ENCODE assay signal across 9 cellular contexts in the genomic region with DNA sequence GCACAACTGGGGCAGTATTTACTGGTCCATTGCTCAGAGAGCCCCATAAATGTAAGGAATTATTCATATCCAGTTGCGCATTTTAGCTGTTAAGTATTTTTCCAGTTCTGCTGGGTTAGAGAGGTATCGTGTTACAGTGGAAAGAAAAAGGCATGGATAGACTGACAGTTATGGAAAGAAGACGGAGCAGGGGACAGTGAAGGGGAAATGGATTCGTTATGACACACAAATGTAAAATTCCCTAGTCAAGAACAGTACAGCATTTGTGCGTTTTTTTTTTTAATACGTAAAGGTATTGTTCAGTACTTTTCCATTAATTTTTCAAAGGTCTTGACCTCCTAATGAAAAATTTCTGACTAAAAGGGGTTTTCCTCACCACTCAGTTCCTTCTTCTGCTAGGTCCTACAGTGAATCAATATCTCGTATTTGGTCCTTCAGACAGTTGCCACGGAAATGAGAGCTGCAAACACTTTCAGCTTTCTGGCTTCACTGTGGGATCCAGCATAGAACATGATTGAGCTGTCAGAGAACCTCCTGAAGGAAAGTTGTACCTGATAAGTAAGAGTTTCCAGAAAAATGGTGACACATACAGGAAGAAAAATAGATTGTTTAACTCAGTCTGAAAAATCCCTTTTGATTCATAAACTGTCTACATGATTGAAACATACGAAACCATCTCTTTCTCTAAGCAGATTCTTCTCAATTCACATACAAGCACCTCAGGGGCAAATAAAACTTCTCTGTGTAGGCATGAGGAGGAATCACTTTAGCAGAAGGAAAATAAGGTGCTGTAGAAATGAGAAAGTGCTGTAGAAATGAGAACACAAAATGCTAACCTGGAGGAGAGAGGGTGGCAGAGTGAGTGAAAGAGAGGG. TPM values are rescaled to one million over a fixed set of nuclear protein-coding genes. Genes with fewer than 3 reads are reported as not detected.
A peak's percentile ranks its signal among the peaks of the same experiment; 100 is the strongest.
DNase-seq lines count a peak whose midpoint lies in the region; ATAC-seq and TF ChIP-seq lines count a peak whose summit lies in the region.
"Had no signal": no experiment of that assay in that cellular context is flagged by ENCODE, and none has a peak within 500 bp of the region (broad histone marks: within the 10 kb centered on the region; RNA-seq: fewer than 3 reads in every experiment).

No MANE protein-coding gene starts in this region.

- no peaks in the 10 kb centered on the region for H3K9me3 ChIP-seq in smooth muscle cell (replicated peaks; ENCODE audit: low read depth)

- H3K36me3 Mint-ChIP-seq in activated T-cell treated with anti-CD3 and anti-CD28 coated beads, Interleukin-2, amount 50 U/mL, for 24 hours (ENCODE audit: low read depth) = no peaks in the 10 kb centered on the region
- peaks cover 17% of the 10 kb centered on the region for H3K36me3 Mint-ChIP-seq in activated T-helper 1 cell treated with anti-CD3 and anti-CD28 coated beads, Interleukin-12 subunit alpha, Interleukin-12 subunit beta, Interleukin-2, Interleukin-4 antibody, amounts not matched to agents 30 ng/mL and 10 ng/mL and 1 ng/mL, durations not matched to agents 14 hours and 24 hours and 36 hours (ENCODE audit: low read depth)

- peak overlapping the region; percentile 3 for H3K27ac ChIP-seq in smooth muscle cell (ENCODE audit: low read depth)

- no peaks in the 10 kb centered on the region for H3K27me3 ChIP-seq in smooth muscle cell (ENCODE audit: low read depth)

- peak overlapping the region; percentile 6 for H2AFZ ChIP-seq in smooth muscle cell (ENCODE audit: low read depth)

- H3K79me2 ChIP-seq in smooth muscle cell (ENCODE audit: low read depth) = no peaks in the 10 kb centered on the region

- H4K20me1 ChIP-seq in smooth muscle cell (ENCODE audit: low read depth) = no peaks in the 10 kb centered on the region

- intact Hi-C loops in activated T-helper 1 cell treated with anti-CD3 and anti-CD28 coated beads, Interleukin-12 subunit alpha, Interleukin-12 subunit beta, Interleukin-2, Interleukin-4 antibody, amounts not matched to agents 30 ng/mL and 10 ng/mL and 1 ng/mL, durations not matched to agents 14 hours and 24 hours and 36 hours (cut with micrococcal nuclease) = loop anchor here (1.0 to 10.0 kb wide), 18 partner anchors 9 to 756 kb away; partner anchors contain the start of genes BLTP1, FGF2, IL2 and IL21
- intact Hi-C loops in sciatic nerve (cut with DNase I) = no loop called here

- H3K4me2 ChIP-seq in smooth muscle cell = peak overlapping the region; percentile 15

- H3K9ac ChIP-seq in smooth muscle cell (ENCODE audit: low read depth) = no peak overlapping the region

- H3K36me3 ChIP-seq in smooth muscle cell (ENCODE audit: low read depth) = no peaks in the 10 kb centered on the region

- no peak for TF ChIP-seq CTCF in smooth muscle cell (IDR thresholded peaks at IDR 0.05; ENCODE audit: borderline replicate concordance, insufficient read depth, poor library complexity, severe bottlenecking)

- no peak for DNase-seq in activated T-cell treated with anti-CD3 and anti-CD28 coated beads, Interleukin-2, amount 50 U/mL, for 24 hours
- DNase-seq in activated T-cell treated with anti-CD3 and anti-CD28 coated beads for 4 hours (no peak), smooth muscle cell (lab: John Stamatoyannopoulos, UW; ENCODE audit: unreplicated experiment) (no peak), AG08396 (ENCODE audit: low spot score) (no peak), sciatic nerve (ENCODE audit: low spot score) (no peak)
- peak; percentile 31 for DNase-seq in activated T-helper 1 cell treated with anti-CD3 and anti-CD28 coated beads, Interleukin-12 subunit alpha, Interleukin-12 subunit beta, Interleukin-2, Interleukin-4 antibody, amounts not matched to agents 30 ng/mL and 10 ng/mL and 1 ng/mL, durations not matched to agents 14 hours and 24 hours and 36 hours (ENCODE audit: low spot score)
- DNase-seq in central memory CD4-positive, alpha-beta T cell = no peak
- DNase-seq: activated B cell treated with CpG ODN at 0.5 μM for 24 hours had no signal

- H3K4me1 Mint-ChIP-seq in activated T-cell treated with anti-CD3 and anti-CD28 coated beads, Interleukin-2, amount 50 U/mL, for 24 hours (ENCODE audit: low read depth) = peaks cover 83% of the 10 kb centered on the region
- H3K4me1 Mint-ChIP-seq in activated T-helper 1 cell treated with anti-CD3 and anti-CD28 coated beads, Interleukin-12 subunit alpha, Interleukin-12 subunit beta, Interleukin-2, Interleukin-4 antibody, amounts not matched to agents 30 ng/mL and 10 ng/mL and 1 ng/mL, durations not matched to agents 14 hours and 24 hours and 36 hours (ENCODE audit: low read depth) = peaks cover 83% of the 10 kb centered on the region
- H3K4me1 Mint-ChIP-seq: activated B cell treated with CpG ODN at 0.5 μM for 24 hours had no signal

- no peak overlapping the region for H3K4me3 ChIP-seq in smooth muscle cell

- H3F3A ChIP-seq in smooth muscle cell (ENCODE audit: low read depth) = no peaks in the 10 kb centered on the region

- ATAC-seq in HG03039 (IDR thresholded peaks at IDR 0.05; ENCODE audit: unreplicated experiment) (peak; percentile 78), sciatic nerve (no peak)

- H3K4me3 Mint-ChIP-seq in activated T-cell treated with anti-CD3 and anti-CD28 coated beads, Interleukin-2, amount 50 U/mL, for 24 hours = peak overlapping the region; percentile 35
- H3K4me3 Mint-ChIP-seq in activated T-helper 1 cell treated with anti-CD3 and anti-CD28 coated beads, Interleukin-12 subunit alpha, Interleukin-12 subunit beta, Interleukin-2, Interleukin-4 antibody, amounts not matched to agents 30 ng/mL and 10 ng/mL and 1 ng/mL, durations not matched to agents 14 hours and 24 hours and 36 hours = peak overlapping the region; percentile 67
- H3K4me3 Mint-ChIP-seq: activated B cell treated with CpG ODN at 0.5 μM for 24 hours had no signal

- 59% methylated on average over 9 of the region's 9 CpGs for WGBS in smooth muscle cell (ENCODE audit: low lambda C conversion rate)

- H3K27me3 Mint-ChIP-seq in activated T-cell treated with anti-CD3 and anti-CD28 coated beads, Interleukin-2, amount 50 U/mL, for 24 hours = no peaks in the 10 kb centered on the region
- peaks cover 2% of the 10 kb centered on the region for H3K27me3 Mint-ChIP-seq in activated T-helper 1 cell treated with anti-CD3 and anti-CD28 coated beads, Interleukin-12 subunit alpha, Interleukin-12 subunit beta, Interleukin-2, Interleukin-4 antibody, amounts not matched to agents 30 ng/mL and 10 ng/mL and 1 ng/mL, durations not matched to agents 14 hours and 24 hours and 36 hours (ENCODE audit: insufficient read depth)

- H3K9me3 Mint-ChIP-seq in activated T-cell treated with anti-CD3 and anti-CD28 coated beads, Interleukin-2, amount 50 U/mL, for 24 hours = peaks cover 2% of the 10 kb centered on the region
- peaks cover 2% of the 10 kb centered on the region for H3K9me3 Mint-ChIP-seq in activated T-helper 1 cell treated with anti-CD3 and anti-CD28 coated beads, Interleukin-12 subunit alpha, Interleukin-12 subunit beta, Interleukin-2, Interleukin-4 antibody, amounts not matched to agents 30 ng/mL and 10 ng/mL and 1 ng/mL, durations not matched to agents 14 hours and 24 hours and 36 hours
- H3K9me3 Mint-ChIP-seq: activated B cell treated with CpG ODN at 0.5 μM for 24 hours had no signal

- H3K27ac Mint-ChIP-seq in activated T-cell treated with anti-CD3 and anti-CD28 coated beads, Interleukin-2, amount 50 U/mL, for 24 hours = peak overlapping the region; percentile 94
- peak overlapping the region; percentile 97 for H3K27ac Mint-ChIP-seq in activated T-helper 1 cell treated with anti-CD3 and anti-CD28 coated beads, Interleukin-12 subunit alpha, Interleukin-12 subunit beta, Interleukin-2, Interleukin-4 antibody, amounts not matched to agents 30 ng/mL and 10 ng/mL and 1 ng/mL, durations not matched to agents 14 hours and 24 hours and 36 hours
- H3K27ac Mint-ChIP-seq: activated B cell treated with CpG ODN at 0.5 μM for 24 hours had no signal

- no peaks in the 10 kb centered on the region for H3K4me1 ChIP-seq in smooth muscle cell (ENCODE audit: low read depth)

RNA-seq across cellular contexts. Expression of gene BBS12, which starts 21.8 kb away (rescaled TPM):
- total RNA-seq in activated T-helper 1 cell treated with anti-CD3 and anti-CD28 coated beads, Interleukin-12 subunit alpha, Interleukin-12 subunit beta, Interleukin-2, Interleukin-4 antibody, amounts not matched to agents 30 ng/mL and 10 ng/mL and 1 ng/mL, durations not matched to agents 14 hours and 24 hours and 36 hours = 4.4 and 6.2 TPM in 2 replicates
- total RNA-seq in smooth muscle cell (3.0 and 3.6 TPM in 2 replicates), sciatic nerve (4.2 TPM)
- polyA plus RNA-seq in smooth muscle cell = 2.7 and 3.7 TPM in 2 replicates
